In the genomic region with DNA sequence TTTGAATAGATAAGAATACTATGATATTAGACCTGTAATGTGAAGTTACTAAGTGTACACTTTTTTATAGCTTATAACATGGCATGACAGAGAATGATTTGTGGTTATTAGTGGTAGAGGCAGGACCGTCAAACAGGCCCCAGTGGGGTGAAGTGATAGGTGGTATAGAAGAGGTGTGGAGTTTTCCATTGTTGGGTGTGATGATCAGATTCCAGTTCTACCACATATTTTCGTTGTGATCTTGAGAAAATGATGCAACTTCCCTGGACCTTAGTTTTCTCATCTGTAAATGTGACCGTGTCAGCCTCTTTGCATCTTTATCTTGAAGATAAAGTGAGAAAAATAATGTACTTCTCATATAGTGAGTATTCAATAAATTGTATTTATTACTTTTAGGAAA, we compare ENCODE assay signal across 15 cellular contexts. TPM values are rescaled to one million over a fixed set of nuclear protein-coding genes. Genes with fewer than 3 reads are reported as not detected.
"Had no signal": no experiment of that assay in that cellular context is flagged by ENCODE, and none has a peak within 500 bp of the region (broad histone marks: within the 10 kb centered on the region; RNA-seq: fewer than 3 reads in every experiment).

No MANE protein-coding gene starts in this region.

- H3K9me3 Mint-ChIP-seq: activated CD8-positive, alpha-beta T cell treated with anti-CD3 and anti-CD28 coated beads for 36 hours; activated naive CD8-positive, alpha-beta T cell treated with anti-CD3 and anti-CD28 coated beads for 36 hours; brain; effector memory CD8-positive, alpha-beta T cell; WTC11 had no signal

- H3K27ac Mint-ChIP-seq: activated CD8-positive, alpha-beta T cell treated with anti-CD3 and anti-CD28 coated beads for 36 hours; activated naive CD8-positive, alpha-beta T cell treated with anti-CD3 and anti-CD28 coated beads for 36 hours; effector memory CD8-positive, alpha-beta T cell; naive thymus-derived CD4-positive, alpha-beta T cell; WTC11 had no signal

- H3K27me3 Mint-ChIP-seq: activated CD8-positive, alpha-beta T cell treated with anti-CD3 and anti-CD28 coated beads for 36 hours; activated naive CD8-positive, alpha-beta T cell treated with anti-CD3 and anti-CD28 coated beads for 36 hours; brain; effector memory CD8-positive, alpha-beta T cell; naive thymus-derived CD4-positive, alpha-beta T cell had no signal

- H3K4me1 Mint-ChIP-seq: activated naive CD8-positive, alpha-beta T cell treated with anti-CD3 and anti-CD28 coated beads for 36 hours had no signal

- DNase-seq: activated CD4-positive, alpha-beta T cell treated with anti-CD3 and anti-CD28 coated beads for 48 hours; activated CD8-positive, alpha-beta memory T cell treated with anti-CD3 and anti-CD28 coated beads, Interleukin-2, amount 50 U/mL, for 4 hours; activated CD8-positive, alpha-beta T cell treated with anti-CD3 and anti-CD28 coated beads for 36 hours; activated gamma-delta T cell treated with Interleukin-2 at 50 U/mL for 16 hours; activated naive CD8-positive, alpha-beta T cell treated with anti-CD3 and anti-CD28 coated beads for 36 hours; cerebellar nuclear complex; dermis blood vessel endothelial cell; effector memory CD8-positive, alpha-beta T cell; naive thymus-derived CD4-positive, alpha-beta T cell; stimulated activated naive CD4-positive, alpha-beta T cell; tibial artery; uterus had no signal

- ATAC-seq: activated CD8-positive, alpha-beta T cell treated with anti-CD3 and anti-CD28 coated beads for 36 hours; effector memory CD8-positive, alpha-beta T cell; naive thymus-derived CD4-positive, alpha-beta T cell; WTC11 had no signal

- H3K36me3 Mint-ChIP-seq: activated naive CD8-positive, alpha-beta T cell treated with anti-CD3 and anti-CD28 coated beads for 36 hours had no signal

- H3K4me3 Mint-ChIP-seq: activated CD8-positive, alpha-beta T cell treated with anti-CD3 and anti-CD28 coated beads for 36 hours; activated naive CD8-positive, alpha-beta T cell treated with anti-CD3 and anti-CD28 coated beads for 36 hours; brain; effector memory CD8-positive, alpha-beta T cell; naive thymus-derived CD4-positive, alpha-beta T cell; WTC11 had no signal

RNA-seq across cellular contexts. Expression of gene UTS2B, which starts 30.3 kb away (rescaled TPM):
- total RNA-seq: activated CD8-positive, alpha-beta T cell treated with anti-CD3 and anti-CD28 coated beads for 36 hours; activated naive CD8-positive, alpha-beta T cell treated with anti-CD3 and anti-CD28 coated beads for 36 hours; T-helper 2 cell treated with Interferon-gamma antibody and Interleukin-4, amounts not matched to agents 100 ng/mL and 5 ng/mL, for 36 hours; WTC11 had no signal
